1 cellular context compared by ENCODE assay signal in genomic region chr13:112670118-112670517, GRCh38.
TF ChIP-seq lines count a peak whose summit lies in the region.

No MANE protein-coding gene starts in this region.

TF ChIP-seq in H1, 55 proteins besides CTCF, POLR2A, EP300 and RAD21 (continued from another document):
- TF ChIP-seq MAX (IDR thresholded peaks at IDR 0.05) (no peak), CREB1 (IDR thresholded peaks at IDR 0.05) (no peak), HDAC6 (IDR thresholded peaks at IDR 0.05; ENCODE audit: low read depth, low read length) (no peak), FOSL1 (IDR thresholded peaks at IDR 0.05; ENCODE audit: insufficient read depth, low read depth, low read length) (no peak), RXRA (IDR thresholded peaks at IDR 0.05; ENCODE audit: insufficient read depth, low read depth, low read length) (no peak), ATF2 (IDR thresholded peaks at IDR 0.05; ENCODE audit: low read length) (no peak), ATF3 (IDR thresholded peaks at IDR 0.05; ENCODE audit: insufficient read depth, low read depth, low read length) (no peak), TAF7 (optimal IDR thresholded peaks at IDR 0.05; ENCODE audit: borderline replicate concordance, low read depth, low read length) (no peak), CBX5 (IDR thresholded peaks at IDR 0.05; ENCODE audit: low read depth, low read length) (no peak), SUZ12 (IDR thresholded peaks at IDR 0.05; ENCODE audit: low read length) (no peak), ZNF274 (IDR thresholded peaks at IDR 0.05; ENCODE audit: borderline replicate concordance, extremely low read depth, low read length) (no peak), NANOG (IDR thresholded peaks at IDR 0.05; ENCODE audit: insufficient read depth, low read depth, low read length, poor library complexity, severe bottlenecking) (no peak), SIRT6 (IDR thresholded peaks at IDR 0.05; ENCODE audit: low read length) (no peak), USF2 (IDR thresholded peaks at IDR 0.05; ENCODE audit: low read length) (no peak), GTF2F1 (IDR thresholded peaks at IDR 0.05; ENCODE audit: borderline replicate concordance, low read depth, low read length) (no peak)
